Comparison of ENCODE assay signal across 25 cellular contexts in the genomic region with DNA sequence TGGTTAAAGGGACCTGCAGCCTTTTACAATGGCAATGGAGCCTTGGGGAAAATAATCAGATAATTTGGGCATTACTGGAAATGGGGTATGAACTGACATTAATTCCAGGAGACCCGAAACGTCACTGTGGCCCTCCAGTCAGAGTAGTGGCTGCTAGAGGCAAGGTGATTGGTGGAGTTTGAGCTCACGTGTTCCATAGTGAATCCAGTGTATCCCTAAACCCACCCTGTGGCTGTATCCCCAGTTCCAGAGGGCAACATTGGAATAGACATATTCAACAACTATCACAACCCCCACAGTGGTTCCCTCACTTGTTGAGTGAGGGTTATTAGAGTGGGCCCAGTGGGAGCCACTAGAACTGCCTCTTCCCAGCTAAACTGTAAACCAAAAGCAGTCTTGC. TPM values are rescaled to one million over a fixed set of nuclear protein-coding genes. Genes with fewer than 3 reads are reported as not detected.
A peak's percentile ranks its signal among the peaks of the same experiment; 100 is the strongest.
DNase-seq lines count a peak whose midpoint lies in the region; ATAC-seq and TF ChIP-seq lines count a peak whose summit lies in the region.
"Had no signal": no experiment of that assay in that cellular context is flagged by ENCODE, and none has a peak within 500 bp of the region (broad histone marks: within the 10 kb centered on the region; RNA-seq: fewer than 3 reads in every experiment).

No MANE protein-coding gene starts in this region.

- H3K36me3 Mint-ChIP-seq in osteocyte (ENCODE audit: unreplicated experiment) = no peaks in the 10 kb centered on the region
- H3K36me3 Mint-ChIP-seq: CD8-positive, alpha-beta T cell had no signal

- no peaks in the 10 kb centered on the region for H3K36me3 ChIP-seq in right lobe of liver

- H3K27me3 ChIP-seq in right lobe of liver = no peaks in the 10 kb centered on the region
- H3K27me3 ChIP-seq: BLaER1 treated with 17β-estradiol and CSF1 and Interleukin-3, amounts not matched to agents 10 nM and 100 nM had no signal

- no peak overlapping the region for H3K4me3 ChIP-seq in right lobe of liver
- H3K4me3 ChIP-seq: A549; BLaER1 treated with 17β-estradiol and CSF1 and Interleukin-3, amounts not matched to agents 10 nM and 100 nM; GM12878 had no signal

- no peak overlapping the region for H3K27ac Mint-ChIP-seq in osteocyte (ENCODE audit: unreplicated experiment)
- H3K27ac Mint-ChIP-seq: B cell; CD4-positive, alpha-beta T cell; CD8-positive, alpha-beta T cell had no signal

- no peaks in the 10 kb centered on the region for H3K27me3 Mint-ChIP-seq in osteocyte (ENCODE audit: unreplicated experiment)

- ATAC-seq in left lobe of liver (no peak), right lobe of liver (no peak)
- ATAC-seq: A549; CD8-positive, alpha-beta T cell; GM12878 had no signal

- H3K4me1 Mint-ChIP-seq in osteocyte (ENCODE audit: unreplicated experiment) = no peaks in the 10 kb centered on the region

- 21% methylated on average over 2 of the region's 3 CpGs for WGBS in right lobe of liver (ENCODE audit: insufficient coverage, low coverage, low lambda C conversion rate, missing lambda C conversion rate)

- intact Hi-C loops in right lobe of liver (cut with DNase I) = no loop called here

- H3K27ac ChIP-seq in right lobe of liver = no peak overlapping the region
- H3K27ac ChIP-seq: 22Rv1, A549, C4-2B had no signal

- TF ChIP-seq CTCF in osteocyte (IDR thresholded peaks at IDR 0.05) (no peak), right lobe of liver (IDR thresholded peaks at IDR 0.05) (no peak)

- H3K9me3 Mint-ChIP-seq in osteocyte (ENCODE audit: unreplicated experiment) = peaks cover 23% of the 10 kb centered on the region
- H3K9me3 Mint-ChIP-seq: CD4-positive, alpha-beta T cell; CD8-positive, alpha-beta T cell had no signal

- no peaks in the 10 kb centered on the region for H3K4me1 ChIP-seq in right lobe of liver
- H3K4me1 ChIP-seq: A549, Caco-2 had no signal

- no peak for TF ChIP-seq POLR2A in right lobe of liver (IDR thresholded peaks at IDR 0.05)

- H3K4me3 Mint-ChIP-seq in osteocyte (ENCODE audit: unreplicated experiment) = no peak overlapping the region
- H3K4me3 Mint-ChIP-seq: B cell; CD4-positive, alpha-beta T cell; CD8-positive, alpha-beta T cell had no signal

- DNase-seq in H4 (ENCODE audit: low spot score) (peak; percentile 1), left lobe of liver (ENCODE audit: low spot score) (peak; percentile 11), osteocyte (ENCODE audit: extremely low spot score, unreplicated experiment) (peak; percentile 59), right lobe of liver (no peak)
- no peak for DNase-seq in activated effector memory CD4-positive, alpha-beta T cell treated with Interleukin-2 at 50 U/mL for 16 hours
- DNase-seq: AML-193; Caco-2; CD4-positive, alpha-beta T cell; CD8-positive, alpha-beta T cell; DMS 273 treated with DMSO at 0.1 percent for 48 hours; DMS153; DMS53; DMS79; DND-41; EL; GDM1 had no signal

- no peaks in the 10 kb centered on the region for H3K9me3 ChIP-seq in right lobe of liver
- H3K9me3 ChIP-seq: A549, Caco-2 had no signal

RNA-seq across cellular contexts. Expression of a gene that starts 3.3 kb away (rescaled TPM):
- total RNA-seq in H4 (2014; rRNA removed; shearing (Covaris generic)) = not detected in 2 replicates
- total RNA-seq in left lobe of liver (1.6 TPM), osteocyte (not detected in 2 replicates), right lobe of liver (1 to 10 TPM; 1.4 to 8.3 (median 2.4) TPM)
- total RNA-seq: A172; Caco-2; CD8-positive, alpha-beta T cell; Daoy; G401 had no signal

RNA-seq across cellular contexts. Expression of a gene that starts 23.1 kb away (rescaled TPM):
- not detected in 2 replicates for total RNA-seq in H4 (2014; rRNA removed; shearing (Covaris generic))
- total RNA-seq in left lobe of liver (0.60 TPM), osteocyte (not detected in 2 replicates), right lobe of liver (1 to 10 TPM in 3 of 6 experiments, under 1 TPM in 3; 0.62 to 2.7 (median 1.0) TPM)
- total RNA-seq: A172; B cell; Caco-2; CD8-positive, alpha-beta T cell; Daoy; G401; GM12878 had no signal

RNA-seq across cellular contexts. Expression of a gene that starts 60.0 kb away (rescaled TPM):
- total RNA-seq in H4 (2014; rRNA removed; shearing (Covaris generic)) = not detected in 2 replicates
- total RNA-seq in left lobe of liver = 2.6 TPM
- total RNA-seq in osteocyte = not detected in 2 replicates
- total RNA-seq in right lobe of liver = 10 to 100 TPM in 1 of 6 experiments, 1 to 10 TPM in 5; 1.7 to 21.9 (median 4.1) TPM
- total RNA-seq: A172, Caco-2, Daoy, G401 had no signal

Comparison
In these comparisons a context has a peak if more than half of its experiments do, and no peak if none do; other contexts are left out.
1. DNase-seq: peak in H4 (single experiment), left lobe of liver (single experiment) and osteocyte (single experiment); none in activated effector memory CD4-positive, alpha-beta T cell treated with Interleukin-2 at 50 U/mL for 16 hours (single experiment) and right lobe of liver (0 of 3).